9 cellular contexts compared by ENCODE assay signal in the genomic region with DNA sequence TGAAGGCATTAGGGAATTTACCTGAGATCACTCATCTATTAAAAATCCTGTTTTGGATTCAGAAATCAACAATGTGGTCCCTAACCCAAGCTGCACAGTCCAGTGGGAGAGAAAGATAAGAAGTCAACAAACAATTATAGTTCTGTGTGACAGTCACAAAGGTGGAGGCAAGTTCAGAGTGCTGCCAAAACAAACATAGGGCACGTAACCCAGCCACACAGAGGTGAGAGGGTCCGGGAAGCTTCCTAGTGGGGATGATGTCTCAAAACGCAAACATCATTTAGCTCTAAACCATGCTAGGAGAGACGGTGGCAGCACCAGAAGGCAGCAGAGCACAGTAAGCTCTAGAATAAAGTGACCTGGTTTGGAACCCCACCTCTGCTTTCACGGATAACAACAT.
"Had no signal": no experiment of that assay in that cellular context is flagged by ENCODE, and none has a peak within 500 bp of the region (broad histone marks: within the 10 kb centered on the region; RNA-seq: fewer than 3 reads in every experiment).

No MANE protein-coding gene starts in this region.

- H3K9me3 ChIP-seq: psoas muscle, testis had no signal

- H3K27ac ChIP-seq: psoas muscle, testis had no signal

- H3K4me3 ChIP-seq: psoas muscle, testis had no signal

- DNase-seq: activated effector memory CD4-positive, alpha-beta T cell treated with Interleukin-2 at 50 U/mL for 16 hours; amygdala; dermis blood vessel endothelial cell; psoas muscle; stimulated activated CD4-positive, alpha-beta T cell treated with anti-CD3 and anti-CD28 coated beads, Interleukin-2, amount 100 ng/mL, for 48 hours; stimulated activated naive CD8-positive, alpha-beta T cell treated with anti-CD3 and anti-CD28 coated beads, Interleukin-15, Interleukin-2, amounts not matched to agents 100 U/mL and 50 U/mL, for 24 hours; T-helper 2 cell; testis had no signal

- H3K27me3 ChIP-seq: testis had no signal

- ATAC-seq: activated CD4-positive, CD25-positive, alpha-beta regulatory T cell treated with anti-CD3 and anti-CD28 coated beads, Interleukin-2, amount 50 U/mL, for 24 hours; psoas muscle; stimulated activated naive CD8-positive, alpha-beta T cell treated with anti-CD3 and anti-CD28 coated beads, Interleukin-15, Interleukin-2, amounts not matched to agents 100 U/mL and 50 U/mL, for 24 hours had no signal
